29 cellular contexts compared by ENCODE assay signal in genomic region chr10:89144836-89145235, GRCh38.
"Had no signal": no experiment of that assay in that cellular context is flagged by ENCODE, and none has a peak within 500 bp of the region (broad histone marks: within the 10 kb centered on the region; RNA-seq: fewer than 3 reads in every experiment).

No MANE protein-coding gene starts in this region.

- H3K27me3 ChIP-seq: brain microvascular endothelial cell, SJCRH30 had no signal

- H3K4me3 ChIP-seq: SJCRH30, SK-N-MC had no signal

- H3K9me3 Mint-ChIP-seq: activated CD8-positive, alpha-beta T cell treated with anti-CD3 and anti-CD28 coated beads for 36 hours; T-helper 1 cell treated with Interleukin-12 subunit alpha and Interleukin-12 subunit beta and Interleukin-4 antibody, amounts not matched to agents 30 μg/mL and 1 μg/mL, for 36 hours; T-helper 2 cell treated with Interferon-gamma antibody and Interleukin-4, amounts not matched to agents 5 μg/mL and 100 μg/mL, for 36 hours had no signal

- H3K4me1 ChIP-seq: SJCRH30 had no signal

- H3K9me3 ChIP-seq: SJCRH30 had no signal

- H3K4me3 Mint-ChIP-seq: activated CD4-positive, alpha-beta T cell treated with anti-CD3 and anti-CD28 coated beads, Interleukin-2, amount 10 ng/mL, durations not matched to agents 24 days and 14 days; activated CD8-positive, alpha-beta T cell treated with anti-CD3 and anti-CD28 coated beads for 36 hours; activated naive CD8-positive, alpha-beta T cell treated with anti-CD3 and anti-CD28 coated beads for 36 hours; activated T-cell treated with anti-CD3 and anti-CD28 coated beads, Interleukin-2, amount 50 U/mL, for 72 hours; activated T-helper 17 cell treated with anti-CD3 and anti-CD28 coated beads, Interleukin-2, amount 50 U/mL, for 72 hours; T-helper 1 cell treated with Interleukin-12 subunit alpha and Interleukin-12 subunit beta and Interleukin-4 antibody, amounts not matched to agents 30 μg/mL and 1 μg/mL, for 36 hours; T-helper 2 cell treated with Interferon-gamma antibody and Interleukin-4, amounts not matched to agents 5 μg/mL and 100 μg/mL, for 36 hours had no signal

- DNase-seq: activated CD4-positive, alpha-beta T cell treated with anti-CD3 and anti-CD28 coated beads, Interleukin-2, amount 10 ng/mL, durations not matched to agents 24 days and 14 days; activated CD4-positive, alpha-beta T cell treated with anti-CD3 and anti-CD28 coated beads, Interleukin-2, amount 50 U/mL, for 4 hours; activated CD8-positive, alpha-beta T cell treated with anti-CD3 and anti-CD28 coated beads for 36 hours; activated effector memory CD4-positive, alpha-beta T cell treated with anti-CD3 and anti-CD28 coated beads, Interleukin-2, amount 50 U/mL, for 16 hours; activated naive CD4-positive, alpha-beta T cell; activated naive CD4-positive, alpha-beta T cell treated with anti-CD3 and anti-CD28 coated beads, Interleukin-2, amount 50 U/mL, for 16 hours; activated naive CD8-positive, alpha-beta T cell treated with anti-CD3 and anti-CD28 coated beads for 36 hours; activated T-cell treated with anti-CD3 and anti-CD28 coated beads, Interleukin-2, amount 50 U/mL, for 1 hour; activated T-cell treated with anti-CD3 and anti-CD28 coated beads, Interleukin-2, amount 50 U/mL, for 72 hours; amniotic stem cell; aorta; brain microvascular endothelial cell; MM.1S; NCI-H1105; NCI-H1417 treated with DMSO at 0.1 percent for 48 hours; NCI-H187 treated with DMSO at 0.1 percent for 48 hours; NCI-H2081; NCI-H226; NCI-H446 treated with DMSO at 0.1 percent for 48 hours; NCI-H524; NCI-H69; PC-3; SHP77; SJCRH30 had no signal

- H3K36me3 ChIP-seq: brain microvascular endothelial cell, SJCRH30 had no signal

- H3K27ac Mint-ChIP-seq: activated CD4-positive, alpha-beta T cell treated with anti-CD3 and anti-CD28 coated beads, Interleukin-2, amount 10 ng/mL, durations not matched to agents 24 days and 14 days; activated CD8-positive, alpha-beta T cell treated with anti-CD3 and anti-CD28 coated beads for 36 hours; activated naive CD8-positive, alpha-beta T cell treated with anti-CD3 and anti-CD28 coated beads for 36 hours; activated T-cell treated with anti-CD3 and anti-CD28 coated beads, Interleukin-2, amount 50 U/mL, for 72 hours; activated T-helper 17 cell treated with anti-CD3 and anti-CD28 coated beads, Interleukin-2, amount 50 U/mL, for 72 hours; T-helper 1 cell treated with Interleukin-12 subunit alpha and Interleukin-12 subunit beta and Interleukin-4 antibody, amounts not matched to agents 30 μg/mL and 1 μg/mL, for 36 hours; T-helper 2 cell treated with Interferon-gamma antibody and Interleukin-4, amounts not matched to agents 5 μg/mL and 100 μg/mL, for 36 hours had no signal

- H3K27me3 Mint-ChIP-seq: activated CD8-positive, alpha-beta T cell treated with anti-CD3 and anti-CD28 coated beads for 36 hours had no signal

- H3K27ac ChIP-seq: brain microvascular endothelial cell, KMS-11, SJCRH30, SK-N-MC had no signal

- ATAC-seq: activated CD8-positive, alpha-beta T cell treated with anti-CD3 and anti-CD28 coated beads for 36 hours; activated T-cell treated with anti-CD3 and anti-CD28 coated beads, Interleukin-2, amount 50 U/mL, for 72 hours; activated T-helper 17 cell treated with anti-CD3 and anti-CD28 coated beads, Interleukin-2, amount 50 U/mL, for 72 hours; PC-3 had no signal
